In genomic region chr14:74705607-74706006, GRCh38 we compare ENCODE assay signal across 16 cellular contexts.
"Had no signal": no experiment of that assay in that cellular context is flagged by ENCODE, and none has a peak within 500 bp of the region (broad histone marks: within the 10 kb centered on the region; RNA-seq: fewer than 3 reads in every experiment).

No MANE protein-coding gene starts in this region.

- H3K27ac ChIP-seq: suprapubic skin had no signal

- H3K36me3 ChIP-seq: suprapubic skin had no signal

- H3K27me3 ChIP-seq: suprapubic skin had no signal

- H3K4me3 ChIP-seq: lung, suprapubic skin had no signal

- DNase-seq: activated CD4-positive, alpha-beta T cell treated with anti-CD3 and anti-CD28 coated beads, Interleukin-2, amount 50 U/mL, for 1 hour; activated CD4-positive, CD25-positive, alpha-beta regulatory T cell treated with anti-CD3 and anti-CD28 coated beads, Interleukin-2, amount 50 U/mL, for 72 hours; activated CD8-positive, alpha-beta memory T cell treated with anti-CD3 and anti-CD28 coated beads for 24 hours; activated CD8-positive, alpha-beta memory T cell treated with anti-CD3 and anti-CD28 coated beads, Interleukin-2, amount 50 U/mL, for 48 hours; activated effector memory CD4-positive, alpha-beta T cell treated with Interleukin-2 at 50 U/mL for 16 hours; activated naive CD4-positive, alpha-beta T cell treated with anti-CD3 and anti-CD28 coated beads, Interleukin-2, amount 50 U/mL, for 16 hours; activated T-cell treated with anti-CD3 and anti-CD28 coated beads, Interleukin-2, amount 50 U/mL, for 48 hours; dermis blood vessel endothelial cell; effector memory CD8-positive, alpha-beta T cell; foreskin melanocyte; natural killer cell; stimulated activated CD4-positive, alpha-beta T cell treated with anti-CD3 and anti-CD28 coated beads, Interleukin-2, amount 100 ng/mL, for 24 hours; stimulated activated naive CD8-positive, alpha-beta T cell treated with anti-CD3 and anti-CD28 coated beads, Interleukin-15, Interleukin-2, amounts not matched to agents 100 U/mL and 50 U/mL, for 24 hours; T1000 had no signal

- ATAC-seq: effector memory CD8-positive, alpha-beta T cell; natural killer cell; stimulated activated naive CD8-positive, alpha-beta T cell treated with anti-CD3 and anti-CD28 coated beads, Interleukin-15, Interleukin-2, amounts not matched to agents 100 U/mL and 50 U/mL, for 24 hours had no signal
